15 cellular contexts compared by ENCODE assay signal in the genomic region with DNA sequence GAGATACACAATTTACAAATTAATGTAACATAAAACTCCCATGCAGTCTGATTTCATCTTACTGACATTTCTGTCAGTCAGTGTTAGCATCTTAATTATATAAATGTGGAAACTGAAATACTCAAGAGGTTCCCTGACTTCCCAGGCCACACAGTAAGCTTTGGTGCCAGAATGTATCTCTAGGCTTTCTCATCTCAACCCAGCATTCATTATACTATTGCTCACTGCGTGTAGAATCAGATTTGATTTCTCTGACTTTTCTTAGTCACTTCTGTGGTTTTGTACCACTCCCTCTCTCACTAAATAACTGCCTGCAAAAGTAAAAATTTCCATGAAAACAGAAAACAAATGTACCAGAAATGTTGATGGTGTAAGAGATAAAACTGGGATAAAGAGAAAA. TPM values are rescaled to one million over a fixed set of nuclear protein-coding genes. Genes with fewer than 3 reads are reported as not detected.
DNase-seq lines count a peak whose midpoint lies in the region; ATAC-seq and TF ChIP-seq lines count a peak whose summit lies in the region.
"Had no signal": no experiment of that assay in that cellular context is flagged by ENCODE, and none has a peak within 500 bp of the region (broad histone marks: within the 10 kb centered on the region; RNA-seq: fewer than 3 reads in every experiment).

No MANE protein-coding gene starts in this region.

- ATAC-seq in GM19351 (IDR thresholded peaks at IDR 0.05; ENCODE audit: unreplicated experiment), result no peak
- ATAC-seq: stimulated activated naive B cell treated with anti-CD40 and anti-IgM and Interleukin-4, amounts not matched to agents 10 μg/mL and 1 μg/mL and 100 μg/mL, for 72 hours had no signal

- peak overlapping the region; percentile 68 for H3K27ac ChIP-seq in osteoblast (ENCODE audit: low read depth, low read length)
- H3K27ac ChIP-seq: neutrophil, WERI-Rb-1 had no signal

- H3K4me2 ChIP-seq in osteoblast (ENCODE audit: insufficient read depth, low read length), result peak overlapping the region; percentile 31

- H3K36me3 ChIP-seq in BJ (ENCODE audit: control insufficient read depth, insufficient read depth, low read length) (no peaks in the 10 kb centered on the region), osteoblast (ENCODE audit: insufficient read depth, low read length) (no peaks in the 10 kb centered on the region)
- H3K36me3 ChIP-seq: neutrophil, WERI-Rb-1 had no signal

- H3K79me2 ChIP-seq in osteoblast (ENCODE audit: insufficient read depth, low read length), result no peaks in the 10 kb centered on the region

- TF ChIP-seq CTCF in BJ (IDR thresholded peaks at IDR 0.05; ENCODE audit: insufficient read depth, low read depth, low read length) (no peak), osteoblast (IDR thresholded peaks at IDR 0.05; ENCODE audit: extremely low read depth, low read depth, low read length) (no peak)

- H3K27me3 ChIP-seq in BJ (ENCODE audit: control insufficient read depth, insufficient read depth, low read length) (peaks cover 1% of the 10 kb centered on the region; the same call in 1 of the 2 replicates), osteoblast (ENCODE audit: insufficient read depth, low read length) (no peaks in the 10 kb centered on the region)

- H3K4me3 ChIP-seq in BJ (ENCODE audit: low read depth, low read length) (no peak overlapping the region), osteoblast (ENCODE audit: insufficient read depth, low read length) (no peak overlapping the region)

- CTCF ChIA-PET in BJ (lab: Yijun Ruan, JAX), result interaction anchor here (1.7 to 6.2 kb wide), 4 partner anchors 33 to 229 kb away, joined by 7 to 46 read pairs (median 9); partner anchors contain the start of gene CDKN2B

- in situ Hi-C loops in KBM-7 (cut with MboI; ENCODE audit: low pct_unique_long_range_greater_than_20kb, low sequenced_read_pairs), result no loop called here

- peaks cover 36% of the 10 kb centered on the region for H3K4me1 ChIP-seq in osteoblast (ENCODE audit: insufficient read depth, low read length)

- no peak overlapping the region for H2AFZ ChIP-seq in osteoblast (ENCODE audit: low read length)

- peak; percentile 71 for DNase-seq in BJ (ENCODE audit: low read depth)
- DNase-seq in OCI-M1 (lab: John Stamatoyannopoulos, UW), result peak; percentile 27
- DNase-seq in dedifferentiated amniotic fluid mesenchymal stem cell (ENCODE audit: extremely low spot score), result peak; percentile 81
- DNase-seq in osteoblast (ENCODE audit: insufficient read length, low spot score, missing footprints), result peak; percentile 36
- DNase-seq in COLO668 (lab: John Stamatoyannopoulos, UW; ENCODE audit: unreplicated experiment), result no peak
- no peak for DNase-seq in A172 (ENCODE audit: low spot score)
- no peak for DNase-seq in KBM-7
- DNase-seq: activated T-cell treated with anti-CD3 and anti-CD28 coated beads, Interleukin-2, amount 50 U/mL, for 1 hour; caudate nucleus; SHP77; stimulated activated naive B cell treated with anti-CD40 and anti-IgM and Interleukin-4, amounts not matched to agents 10 μg/mL and 1 μg/mL and 100 μg/mL, for 72 hours; WERI-Rb-1 had no signal

- H4K20me1 ChIP-seq in osteoblast (ENCODE audit: insufficient read depth, low read length), result no peaks in the 10 kb centered on the region

- no peaks in the 10 kb centered on the region for H3K9me3 ChIP-seq in osteoblast (ENCODE audit: low read depth, low read length)
- H3K9me3 ChIP-seq: neutrophil had no signal

- POLR2A ChIA-PET in BJ (lab: Charles Lee), result no interaction called here

RNA-seq across cellular contexts. Expression of gene CDKN2B, which starts 31.7 kb away (rescaled TPM):
- 4.3 and 5.2 TPM in 2 replicates for polyA plus RNA-seq in BJ (2011; rRNA removed)
- 2.6 and 3.0 TPM in 2 replicates for polyA minus RNA-seq in BJ (2011; rRNA and poly(A)+ RNA removed)
- 50.7 and 51.9 TPM in 2 replicates for total RNA-seq in osteoblast
- not detected in 2 replicates for total RNA-seq in A172 (2014; rRNA removed; shearing (Covaris generic))
- total RNA-seq: NCI-H460 had no signal

RNA-seq across cellular contexts. Expression of gene CDKN2B-AS1, which starts 46.2 kb away (rescaled TPM):
- 0.59 and 1.1 TPM in 2 replicates for polyA plus RNA-seq in BJ (2011; rRNA removed)
- polyA minus RNA-seq in BJ (2011; rRNA and poly(A)+ RNA removed), result 1.2 and 2.1 TPM in 2 replicates
- total RNA-seq in osteoblast, result 15.2 and 16.5 TPM in 2 replicates
- total RNA-seq in A172 (2014; rRNA removed; shearing (Covaris generic)), result not detected in 2 replicates
- total RNA-seq: NCI-H460 had no signal

RNA-seq across cellular contexts. Expression of gene CDKN2A, which starts 46.6 kb away (rescaled TPM):
- polyA plus RNA-seq in BJ (2011; rRNA removed), result 15.2 and 20.0 TPM in 2 replicates
- 4.2 and 5.0 TPM in 2 replicates for polyA minus RNA-seq in BJ (2011; rRNA and poly(A)+ RNA removed)
- total RNA-seq in osteoblast, result 32.1 and 37.6 TPM in 2 replicates
- total RNA-seq in A172 (2014; rRNA removed; shearing (Covaris generic)), result not detected in 2 replicates
- total RNA-seq: NCI-H460 had no signal

Comparison
In these comparisons a context has a peak if more than half of its experiments do, and no peak if none do; other contexts are left out.
1. DNase-seq: peak in BJ (single experiment), OCI-M1 (single experiment), dedifferentiated amniotic fluid mesenchymal stem cell (single experiment) and osteoblast (single experiment); none in COLO668 (single experiment), A172 (single experiment) and KBM-7 (single experiment).
2. RNA of gene CDKN2B, which starts 31.7 kb away (total RNA-seq): 50.7 to 51.9 TPM in osteoblast; not detected in A172; every median in the first group is over 10 times any median in the second.
3. RNA of gene CDKN2B-AS1, which starts 46.2 kb away (total RNA-seq): 15.2 to 16.5 TPM in osteoblast; not detected in A172; every median in the first group is over 10 times any median in the second.
4. RNA of gene CDKN2A, which starts 46.6 kb away (total RNA-seq): 32.1 to 37.6 TPM in osteoblast; not detected in A172; every median in the first group is over 10 times any median in the second.